Comparison of ENCODE assay signal across 11 cellular contexts in the genomic region with DNA sequence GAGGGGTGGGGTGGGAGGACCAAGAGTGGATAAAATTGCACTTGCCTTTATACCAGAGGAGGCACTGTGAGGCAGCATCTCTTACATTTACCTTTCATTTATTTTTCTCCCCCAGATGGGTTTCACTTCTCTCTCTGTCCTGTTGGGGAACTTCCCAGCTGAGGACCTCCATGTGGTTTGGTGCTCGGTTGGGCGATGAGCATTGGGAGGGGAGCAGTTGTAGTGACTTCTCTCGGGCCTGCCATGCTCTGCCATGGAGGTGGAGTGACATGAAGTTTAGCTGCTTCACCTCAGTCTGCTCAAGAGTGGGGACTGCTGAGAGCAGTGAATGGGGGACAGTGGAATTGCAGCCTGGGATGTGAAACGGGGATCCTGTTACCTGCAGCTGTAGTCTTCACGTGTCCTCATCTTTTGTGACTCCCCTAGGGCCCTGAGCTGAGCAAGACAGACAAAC. TPM values are rescaled to one million over a fixed set of nuclear protein-coding genes. Genes with fewer than 3 reads are reported as not detected.
A peak's percentile ranks its signal among the peaks of the same experiment; 100 is the strongest.
DNase-seq lines count a peak whose midpoint lies in the region; ATAC-seq and TF ChIP-seq lines count a peak whose summit lies in the region.
"Had no signal": no experiment of that assay in that cellular context is flagged by ENCODE, and none has a peak within 500 bp of the region (broad histone marks: within the 10 kb centered on the region; RNA-seq: fewer than 3 reads in every experiment).

No MANE protein-coding gene starts in this region.

- H3K27me3 ChIP-seq in mesendoderm (ENCODE audit: insufficient read depth, low read length, poor library complexity) (no peaks in the 10 kb centered on the region), aorta (ENCODE audit: control insufficient read depth in 1 of 2, insufficient read depth in 2 of 2, low read length in 1 of 2) (no peaks in the 10 kb centered on the region), prostate gland (replicated peaks; ENCODE audit: insufficient read depth) (no peaks in the 10 kb centered on the region)

- no peaks in the 10 kb centered on the region for H3K79me1 ChIP-seq in mesendoderm (ENCODE audit: low read length)

- no peak overlapping the region for H3K56ac ChIP-seq in mesendoderm (ENCODE audit: low read length)

- no peak overlapping the region for H4K8ac ChIP-seq in mesendoderm (ENCODE audit: low read depth, low read length)

- no peak overlapping the region for H3K18ac ChIP-seq in mesendoderm (ENCODE audit: low read length)

- no peak overlapping the region for H2AK5ac ChIP-seq in mesendoderm (ENCODE audit: low read length)

- no peaks in the 10 kb centered on the region for H3K9me3 ChIP-seq in aorta (ENCODE audit: control insufficient read depth, low read length)
- no peaks in the 10 kb centered on the region for H3K9me3 ChIP-seq in prostate gland
- H3K9me3 ChIP-seq: thoracic aorta had no signal

- H3K36me3 ChIP-seq in mesendoderm (ENCODE audit: control insufficient read depth, insufficient read depth, low read length) (no peaks in the 10 kb centered on the region), aorta (ENCODE audit: control insufficient read depth in 1 of 2, insufficient read depth in 2 of 2, low read length in 1 of 2) (no peaks in the 10 kb centered on the region), prostate gland (no peaks in the 10 kb centered on the region)
- H3K36me3 ChIP-seq: thoracic aorta had no signal

- no peak overlapping the region for H2BK15ac ChIP-seq in mesendoderm (replicated peaks; ENCODE audit: low read depth)

- H2BK5ac ChIP-seq in mesendoderm (ENCODE audit: low read length) = no peak overlapping the region

- TF ChIP-seq POLR2A in prostate gland (IDR thresholded peaks at IDR 0.05) = no peak

- H3K23ac ChIP-seq in mesendoderm (ENCODE audit: low read length) = no peak overlapping the region

- H3K79me2 ChIP-seq in mesendoderm (ENCODE audit: control insufficient read depth, insufficient read depth, low read length) = no peaks in the 10 kb centered on the region

- H3K4me3 ChIP-seq in mesendoderm (ENCODE audit: low read length) (no peak overlapping the region), aorta (ENCODE audit: low read length in 2 of 2) (no peak overlapping the region), prostate gland (no peak overlapping the region)
- H3K4me3 ChIP-seq: thoracic aorta had no signal

- TF ChIP-seq CTCF in prostate gland (IDR thresholded peaks at IDR 0.05) = no peak

- H3K27ac ChIP-seq in mesendoderm (ENCODE audit: low read depth, low read length) (no peak overlapping the region), aorta (ENCODE audit: low read depth in 1 of 2, low read length in 2 of 2) (no peak overlapping the region), prostate gland (no peak overlapping the region)
- H3K27ac ChIP-seq: thoracic aorta had no signal

- WGBS in mesendoderm (ENCODE audit: extremely low coverage, insufficient coverage, low lambda C conversion rate) = no CpG with 5 or more reads among the region's 5 CpGs
- 79 to 83% methylated on average over 5 of the region's 5 CpGs for WGBS in aorta, 2 donors
- 81% methylated on average over 5 of the region's 5 CpGs for WGBS in prostate gland

- no peak overlapping the region for H3K9ac ChIP-seq in mesendoderm (ENCODE audit: low read length)

- ATAC-seq in GM18498 (IDR thresholded peaks at IDR 0.05; ENCODE audit: unreplicated experiment) (peak; percentile 66), GM21367 (IDR thresholded peaks at IDR 0.05; ENCODE audit: unreplicated experiment) (peak; percentile 57), HG03457 (IDR thresholded peaks at IDR 0.05; ENCODE audit: unreplicated experiment) (peak; percentile 66), aorta (ENCODE audit: low FRiP score) (no peak)

- DNase-seq in mesendoderm (peak; percentile 35), SHP77 (lab: John Stamatoyannopoulos, UW) (no peak), aorta (no peak), dedifferentiated amniotic fluid mesenchymal stem cell (ENCODE audit: extremely low spot score) (no peak), prostate gland (ENCODE audit: low spot score) (no peak)
- DNase-seq: T-helper 2 cell had no signal

- H3K4ac ChIP-seq in mesendoderm (ENCODE audit: low read depth, low read length) = no peak overlapping the region

- H4K5ac ChIP-seq in mesendoderm (ENCODE audit: low read length) = no peak overlapping the region

- no peak overlapping the region for H2BK120ac ChIP-seq in mesendoderm (ENCODE audit: low read depth, low read length)

- intact Hi-C loops in aorta (cut with DNase I) = no loop called here
- intact Hi-C loops in prostate gland (cut with DNase I) = no loop called here

- no peak overlapping the region for H3K4me2 ChIP-seq in mesendoderm (ENCODE audit: low read length)

- H3K4me1 ChIP-seq in mesendoderm (ENCODE audit: control insufficient read depth, low read depth, low read length) (no peaks in the 10 kb centered on the region), aorta (ENCODE audit: control insufficient read depth in 1 of 2, insufficient read depth in 2 of 2, low read length in 2 of 2) (peaks cover 0 to 1% of the 10 kb centered on the region in 2 donors), prostate gland (replicated peaks) (peaks cover under 1% of the 10 kb centered on the region)

RNA-seq across cellular contexts. Expression of gene CXCL17, which starts 23.1 kb away (rescaled TPM):
- polyA plus RNA-seq in mesendoderm (2013, experiment 1 of 2) = 0.08 TPM
- polyA plus RNA-seq in mesendoderm (2013, experiment 2 of 2) = 0.06 TPM
- total RNA-seq in aorta (not detected), prostate gland (1 to 10 TPM; 2.4 to 4.8 TPM)
- polyA plus RNA-seq in aorta = under 1 TPM; 0.08 to 0.38 TPM
- total RNA-seq: LHCN-M2 had no signal

RNA-seq across cellular contexts. Expression of gene LIPE, which starts 38.7 kb away (rescaled TPM):
- polyA plus RNA-seq in mesendoderm (2013, experiment 1 of 2) = 3.5 TPM
- polyA plus RNA-seq in mesendoderm (2013, experiment 2 of 2) = 3.5 TPM
- total RNA-seq in aorta = 10 to 100 TPM in 1 of 2 donors, 1 to 10 TPM in 1; 7.4 to 12.1 TPM
- 1 to 10 TPM; 1.4 to 3.6 TPM for polyA plus RNA-seq in aorta
- total RNA-seq in prostate gland = 10 to 100 TPM; 10.2 to 24.8 TPM
